In the genomic region with DNA sequence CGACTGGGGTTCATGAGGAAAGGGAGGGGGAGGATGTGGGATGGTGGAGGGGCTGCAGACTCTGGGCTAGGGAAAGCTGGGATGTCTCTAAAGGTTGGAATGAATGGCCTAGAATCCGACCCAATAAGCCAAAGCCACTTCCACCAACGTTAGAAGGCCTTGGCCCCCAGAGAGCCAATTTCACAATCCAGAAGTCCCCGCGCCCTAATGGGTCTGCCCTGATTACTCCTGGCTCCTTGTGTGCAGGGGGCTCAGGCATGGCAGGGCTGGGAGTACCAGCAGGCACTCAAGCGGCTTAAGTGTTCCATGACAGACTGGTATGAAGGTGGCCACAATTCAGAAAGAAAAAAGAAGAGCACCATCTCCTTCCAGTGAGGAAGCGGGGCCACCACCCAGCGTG, we compare ENCODE assay signal across 7 cellular contexts.
A peak's percentile ranks its signal among the peaks of the same experiment; 100 is the strongest.
DNase-seq lines count a peak whose midpoint lies in the region; ATAC-seq and TF ChIP-seq lines count a peak whose summit lies in the region.
"Not testable (repeated sequence)": the region's sequence is repeated elsewhere in the genome, so short reads cannot be mapped to it uniquely, and the experiment has no call there.

No MANE protein-coding gene starts in this region.

- not testable (repeated sequence) for H3K9me3 ChIP-seq in right cardiac atrium (ENCODE audit: control insufficient read depth, low read length); lung (ENCODE audit: control insufficient read depth in 2 of 2, insufficient read depth in 1 of 2, low read length in 1 of 2); suprapubic skin

- H3K4me1 ChIP-seq in right cardiac atrium (ENCODE audit: control insufficient read depth, insufficient read depth, low read length); lung (ENCODE audit: control insufficient read depth in 2 of 2, insufficient read depth in 2 of 2, low read length in 2 of 2); suprapubic skin: not testable (repeated sequence)

- TF ChIP-seq POLR2A in suprapubic skin (IDR thresholded peaks at IDR 0.05) = not testable (repeated sequence)

- not testable (repeated sequence) for H3K4me1 Mint-ChIP-seq in activated T-helper 1 cell treated with anti-CD3 and anti-CD28 coated beads, Interleukin-12 subunit alpha, Interleukin-12 subunit beta, Interleukin-2, Interleukin-4 antibody, amounts not matched to agents 30 ng/mL and 10 ng/mL and 1 ng/mL, durations not matched to agents 14 hours and 24 hours and 36 hours (ENCODE audit: low read depth)

- WGBS in right cardiac atrium = 80% methylated on average over 4 of the region's 8 CpGs
- 85 to 87% methylated on average over 2 to 5 of the region's 8 CpGs for WGBS in lung, 2 donors
- no CpG with 5 or more reads among the region's 8 CpGs for WGBS in suprapubic skin

- not testable (repeated sequence) for H3K9me3 Mint-ChIP-seq in activated T-helper 1 cell treated with anti-CD3 and anti-CD28 coated beads, Interleukin-12 subunit alpha, Interleukin-12 subunit beta, Interleukin-2, Interleukin-4 antibody, amounts not matched to agents 30 ng/mL and 10 ng/mL and 1 ng/mL, durations not matched to agents 14 hours and 24 hours and 36 hours

- not testable (repeated sequence) for TF ChIP-seq CTCF in dorsolateral prefrontal cortex (IDR thresholded peaks at IDR 0.05 in 54 of 56, conservative IDR thresholded peaks at IDR 0.05 in 2 of 56; ENCODE audit: low read depth in 1 of 56, partially characterized antibody in 56 of 56); lung (IDR thresholded peaks at IDR 0.05; ENCODE audit: control extremely low read depth, extremely low read depth); suprapubic skin (IDR thresholded peaks at IDR 0.05)

- not testable (repeated sequence) for TF ChIP-seq EP300 in suprapubic skin (IDR thresholded peaks at IDR 0.05)

- not testable (repeated sequence) for H3K27ac Mint-ChIP-seq in activated T-helper 1 cell treated with anti-CD3 and anti-CD28 coated beads, Interleukin-12 subunit alpha, Interleukin-12 subunit beta, Interleukin-2, Interleukin-4 antibody, amounts not matched to agents 30 ng/mL and 10 ng/mL and 1 ng/mL, durations not matched to agents 14 hours and 24 hours and 36 hours

- ATAC-seq in right cardiac atrium; lung (ENCODE audit: insufficient read depth, low FRiP score): not testable (repeated sequence)

- peak overlapping the region in 9 of 59 donors; percentile 42 to 77 (median 66) for H3K27ac ChIP-seq in dorsolateral prefrontal cortex
- H3K27ac ChIP-seq in right cardiac atrium (ENCODE audit: low read length); lung (ENCODE audit: low read depth in 1 of 2, low read length in 1 of 2); suprapubic skin: not testable (repeated sequence)

- not testable (repeated sequence) for H3K36me3 ChIP-seq in lung (ENCODE audit: control insufficient read depth in 2 of 2, insufficient read depth in 2 of 2, low read length in 2 of 2)
- H3K36me3 ChIP-seq in suprapubic skin = peaks cover 12% of the 10 kb centered on the region

- intact Hi-C loops in activated T-helper 1 cell treated with anti-CD3 and anti-CD28 coated beads, Interleukin-12 subunit alpha, Interleukin-12 subunit beta, Interleukin-2, Interleukin-4 antibody, amounts not matched to agents 30 ng/mL and 10 ng/mL and 1 ng/mL, durations not matched to agents 14 hours and 24 hours and 36 hours (cut with micrococcal nuclease); dorsolateral prefrontal cortex (cut with DNase I); right cardiac atrium (cut with DNase I); posterior vena cava (cut with DNase I): not testable (repeated sequence)

- not testable (repeated sequence) for H3K4me3 Mint-ChIP-seq in activated T-helper 1 cell treated with anti-CD3 and anti-CD28 coated beads, Interleukin-12 subunit alpha, Interleukin-12 subunit beta, Interleukin-2, Interleukin-4 antibody, amounts not matched to agents 30 ng/mL and 10 ng/mL and 1 ng/mL, durations not matched to agents 14 hours and 24 hours and 36 hours

- H3K4me3 ChIP-seq in dorsolateral prefrontal cortex; right cardiac atrium (ENCODE audit: low read length); lung; suprapubic skin: not testable (repeated sequence)

- H3K27me3 ChIP-seq in dorsolateral prefrontal cortex; right cardiac atrium (ENCODE audit: control insufficient read depth, insufficient read depth); lung (ENCODE audit: control insufficient read depth, insufficient read depth); suprapubic skin: not testable (repeated sequence)

- H3K36me3 Mint-ChIP-seq in activated T-helper 1 cell treated with anti-CD3 and anti-CD28 coated beads, Interleukin-12 subunit alpha, Interleukin-12 subunit beta, Interleukin-2, Interleukin-4 antibody, amounts not matched to agents 30 ng/mL and 10 ng/mL and 1 ng/mL, durations not matched to agents 14 hours and 24 hours and 36 hours (ENCODE audit: low read depth) = not testable (repeated sequence)

- H3K27me3 Mint-ChIP-seq in activated T-helper 1 cell treated with anti-CD3 and anti-CD28 coated beads, Interleukin-12 subunit alpha, Interleukin-12 subunit beta, Interleukin-2, Interleukin-4 antibody, amounts not matched to agents 30 ng/mL and 10 ng/mL and 1 ng/mL, durations not matched to agents 14 hours and 24 hours and 36 hours (ENCODE audit: insufficient read depth) = not testable (repeated sequence)

- peak; percentile 52 for DNase-seq in activated CD8-positive, alpha-beta memory T cell treated with anti-CD3 and anti-CD28 coated beads for 24 hours
- peak; percentile 0 for DNase-seq in activated T-helper 1 cell treated with anti-CD3 and anti-CD28 coated beads, Interleukin-12 subunit alpha, Interleukin-12 subunit beta, Interleukin-2, Interleukin-4 antibody, amounts not matched to agents 30 ng/mL and 10 ng/mL and 1 ng/mL, durations not matched to agents 14 hours and 24 hours and 36 hours (ENCODE audit: low spot score)
- DNase-seq in dorsolateral prefrontal cortex (peak in 6 of 10 donors; percentile 8 to 41 (median 29)), right cardiac atrium (peak in 2 of 3 donors; percentile 6 to 14), lung (ENCODE audit: low spot score) (peak; percentile 7), posterior vena cava (ENCODE audit: low spot score) (peak; percentile 35), suprapubic skin (ENCODE audit: low spot score in 2 of 2) (peak; percentile 55 to 70)

Comparison
In these comparisons a context has a peak if more than half of its experiments do, and no peak if none do; other contexts are left out.
1. DNase-seq: peak in every context shown above with its lines; median percentile 62 in suprapubic skin; 52 in activated CD8-positive, alpha-beta memory T cell treated with anti-CD3 and anti-CD28 coated beads for 24 hours; 35 in posterior vena cava; 29 in dorsolateral prefrontal cortex; 10 in right cardiac atrium; 7 in lung; 0 in activated T-helper 1 cell treated with anti-CD3 and anti-CD28 coated beads, Interleukin-12 subunit alpha, Interleukin-12 subunit beta, Interleukin-2, Interleukin-4 antibody, amounts not matched to agents 30 ng/mL and 10 ng/mL and 1 ng/mL, durations not matched to agents 14 hours and 24 hours and 36 hours.